ENCODE assay signal across 28 cellular contexts in the genomic region with DNA sequence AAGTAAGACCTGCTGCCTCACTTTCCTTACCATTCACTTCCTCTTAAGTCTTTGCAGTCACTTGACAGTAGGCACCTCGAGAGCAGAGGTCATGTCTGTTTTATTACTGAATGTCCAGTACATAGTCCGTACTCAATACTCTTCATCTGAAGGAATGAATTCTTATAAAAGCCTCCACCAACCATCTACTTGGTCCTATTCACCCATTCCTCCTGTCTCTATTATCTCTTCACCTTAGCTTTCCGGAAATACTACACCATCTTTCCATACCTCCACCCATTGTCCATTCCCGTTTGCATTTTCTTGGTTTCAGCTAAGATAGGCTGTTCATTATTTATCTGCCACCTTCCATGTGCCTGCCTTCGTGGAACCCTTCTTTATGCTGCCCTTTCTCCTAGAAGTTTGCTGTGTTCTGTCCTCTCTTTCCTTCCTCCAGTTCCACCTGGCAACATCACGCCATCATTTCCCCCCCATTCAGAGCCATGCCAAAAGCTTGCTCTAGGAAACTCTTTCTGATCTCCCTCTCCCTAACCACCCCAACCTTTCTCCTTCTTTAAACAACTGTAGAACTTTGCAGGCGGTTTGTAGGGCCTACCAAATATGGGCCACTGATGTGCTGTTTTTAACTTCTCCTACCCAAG. TPM values are rescaled to one million over a fixed set of nuclear protein-coding genes. Genes with fewer than 3 reads are reported as not detected.
"Had no signal": no experiment of that assay in that cellular context is flagged by ENCODE, and none has a peak within 500 bp of the region (broad histone marks: within the 10 kb centered on the region; RNA-seq: fewer than 3 reads in every experiment).

No MANE protein-coding gene starts in this region.

- H3K9me3 ChIP-seq: heart left ventricle, left lung, pancreas, prostate gland, sigmoid colon, tibial nerve, uterus had no signal

- H3K27ac Mint-ChIP-seq: mesothelial cell of epicardium; naive thymus-derived CD8-positive, alpha-beta T cell; nephron; stimulated activated memory B cell treated with anti-CD40 and anti-IgM and Interleukin-4, amounts not matched to agents 10 μg/mL and 1 μg/mL and 100 μg/mL, for 72 hours; stimulated activated naive CD8-positive, alpha-beta T cell treated with anti-CD3 and anti-CD28 coated beads, Interleukin-15, amount 100 ng/mL, for 72 hours; type B pancreatic cell had no signal

- H3K4me2 ChIP-seq: smooth muscle cell had no signal

- H3K36me3 Mint-ChIP-seq: mesothelial cell of epicardium; naive thymus-derived CD8-positive, alpha-beta T cell; stimulated activated memory B cell treated with anti-CD40 and anti-IgM and Interleukin-4, amounts not matched to agents 10 μg/mL and 1 μg/mL and 100 μg/mL, for 72 hours; type B pancreatic cell had no signal

- H3K9me3 Mint-ChIP-seq: mesothelial cell of epicardium; nephron; neural crest cell; stimulated activated memory B cell treated with anti-CD40 and anti-IgM and Interleukin-4, amounts not matched to agents 10 μg/mL and 1 μg/mL and 100 μg/mL, for 72 hours; stimulated activated naive CD8-positive, alpha-beta T cell treated with anti-CD3 and anti-CD28 coated beads, Interleukin-15, amount 100 ng/mL, for 72 hours; type B pancreatic cell had no signal

- DNase-seq: heart left ventricle; islet precursor cell; left lung; mesendoderm; naive thymus-derived CD8-positive, alpha-beta T cell; nucleus accumbens; pancreas; posterior cingulate gyrus; retina; right cardiac atrium; sigmoid colon; stimulated activated CD4-positive, alpha-beta T cell treated with anti-CD3 and anti-CD28 coated beads, Interleukin-1b, Interleukin-23, amount 100 ng/mL, for 48 hours; stimulated activated CD4-positive, alpha-beta T cell treated with anti-CD3 and anti-CD28 coated beads, Interleukin-2, amount 100 ng/mL, for 48 hours; stimulated activated CD4-positive, alpha-beta T cell treated with anti-CD3 and anti-CD28 coated beads, Interleukin-4, amount 100 ng/mL, for 4 hours; stimulated activated CD8-positive, alpha-beta memory T cell treated with anti-CD3 and anti-CD28 coated beads, Interleukin-4, amount 100 ng/mL, for 48 hours; stimulated activated naive CD4-positive, alpha-beta T cell treated with Interleukin-2 at 50 U/mL for 16 hours; stimulated activated naive CD8-positive, alpha-beta T cell treated with anti-CD3 and anti-CD28 coated beads, Interleukin-15, amount 100 ng/mL, for 72 hours; substantia nigra; uterus had no signal

- H3K27me3 ChIP-seq: heart left ventricle, left lung, pancreas, sigmoid colon, tibial nerve, uterus had no signal

- H3K27me3 Mint-ChIP-seq: stimulated activated memory B cell treated with anti-CD40 and anti-IgM and Interleukin-4, amounts not matched to agents 10 μg/mL and 1 μg/mL and 100 μg/mL, for 72 hours; type B pancreatic cell had no signal

- H3K27ac ChIP-seq: heart left ventricle, left lung, pancreas, prostate gland, sigmoid colon, tibial nerve, uterus had no signal

- H3K4me3 ChIP-seq: heart left ventricle, left lung, lung, pancreas, prostate gland, sigmoid colon, smooth muscle cell, tibial nerve, uterus had no signal

- ATAC-seq: heart left ventricle; left lung; naive thymus-derived CD8-positive, alpha-beta T cell; pancreas; right cardiac atrium; stimulated activated memory B cell treated with anti-CD40 and anti-IgM and Interleukin-4, amounts not matched to agents 10 μg/mL and 1 μg/mL and 100 μg/mL, for 72 hours; stimulated activated naive CD8-positive, alpha-beta T cell treated with anti-CD3 and anti-CD28 coated beads, Interleukin-15, amount 100 ng/mL, for 72 hours had no signal

- H3K36me3 ChIP-seq: heart left ventricle, left lung, pancreas, prostate gland, sigmoid colon, uterus had no signal

- H3K4me3 Mint-ChIP-seq: mesothelial cell of epicardium; naive thymus-derived CD8-positive, alpha-beta T cell; nephron; neural crest cell; stimulated activated memory B cell treated with anti-CD40 and anti-IgM and Interleukin-4, amounts not matched to agents 10 μg/mL and 1 μg/mL and 100 μg/mL, for 72 hours; stimulated activated naive CD8-positive, alpha-beta T cell treated with anti-CD3 and anti-CD28 coated beads, Interleukin-15, amount 100 ng/mL, for 72 hours; type B pancreatic cell had no signal

- H3K4me1 ChIP-seq: heart left ventricle, left lung, prostate gland, sigmoid colon, tibial nerve, uterus had no signal

- H3K4me1 Mint-ChIP-seq: mesothelial cell of epicardium; naive thymus-derived CD8-positive, alpha-beta T cell; neural crest cell; stimulated activated memory B cell treated with anti-CD40 and anti-IgM and Interleukin-4, amounts not matched to agents 10 μg/mL and 1 μg/mL and 100 μg/mL, for 72 hours; stimulated activated naive CD8-positive, alpha-beta T cell treated with anti-CD3 and anti-CD28 coated beads, Interleukin-15, amount 100 ng/mL, for 72 hours had no signal

RNA-seq across cellular contexts. Expression of a gene that starts 38.3 kb away (rescaled TPM):
- polyA plus RNA-seq: naive thymus-derived CD8-positive, alpha-beta T cell had no signal
